In genomic region chr1:20717452-20718342, GRCh38 we compare ENCODE assay signal across 1 cellular context.
TF ChIP-seq lines count a peak whose summit lies in the region.

TSS of gene KIF17 (minus strand) at chr1:20718007. CDS start at chr1:20717706, 301 bp downstream.

TF ChIP-seq in WTC11, 78 proteins besides CTCF, POLR2A, EP300 and RAD21 (continued from another document and continues in another):
- TF ChIP-seq ZNF425 (CRISPR knock-in tag; conservative IDR thresholded peaks at IDR 0.05) (no peak), ZNF396 (CRISPR knock-in tag; IDR thresholded peaks at IDR 0.05; ENCODE audit: borderline replicate concordance) (peak; percentile 72; the same call in 1 of the 2 replicates), USF2 (CRISPR knock-in tag; IDR thresholded peaks at IDR 0.05) (no peak), PREB (CRISPR knock-in tag; IDR thresholded peaks at IDR 0.05; ENCODE audit: borderline replicate concordance) (no peak), ZBTB21 (CRISPR knock-in tag; IDR thresholded peaks at IDR 0.05; ENCODE audit: borderline replicate concordance) (peak; percentile 33; the same call in 1 of the 2 replicates), E2F1 (CRISPR knock-in tag; IDR thresholded peaks at IDR 0.05) (peak; percentile 80; the same call in 1 of the 2 replicates), NFE2L1 (CRISPR knock-in tag; IDR thresholded peaks at IDR 0.05) (no peak), RELA (CRISPR knock-in tag; IDR thresholded peaks at IDR 0.05; ENCODE audit: borderline replicate concordance) (0 out of 2 replicates have a peak, but pooled peaks have one; percentile 27), CBFB (CRISPR knock-in tag; IDR thresholded peaks at IDR 0.05; ENCODE audit: low read depth) (no peak), NFYB (CRISPR knock-in tag; conservative IDR thresholded peaks at IDR 0.05; ENCODE audit: low read depth) (no peak), OVOL2 (CRISPR knock-in tag; IDR thresholded peaks at IDR 0.05; ENCODE audit: borderline replicate concordance) (no peak), RORB (CRISPR knock-in tag; IDR thresholded peaks at IDR 0.05) (no peak), FOXP1 (CRISPR knock-in tag; IDR thresholded peaks at IDR 0.05; ENCODE audit: borderline replicate concordance) (peak; percentile 89; the same call in 1 of the 2 replicates), HMGXB4 (CRISPR knock-in tag; IDR thresholded peaks at IDR 0.05) (no peak; the same call in 1 of the 2 replicates), CREM (CRISPR knock-in tag; IDR thresholded peaks at IDR 0.05) (peak; percentile 58; the same call in 1 of the 2 replicates), E2F4 (CRISPR knock-in tag; IDR thresholded peaks at IDR 0.05; ENCODE audit: borderline replicate concordance, low read depth) (no peak; the same call in 1 of the 2 replicates), ATF3 (CRISPR knock-in tag; conservative IDR thresholded peaks at IDR 0.05) (no peak), NR3C1 (CRISPR knock-in tag; conservative IDR thresholded peaks at IDR 0.05; ENCODE audit: low read depth) (no peak), ELF4 (CRISPR knock-in tag; IDR thresholded peaks at IDR 0.05; ENCODE audit: low read depth) (no peak), GTF2I (CRISPR knock-in tag; conservative IDR thresholded peaks at IDR 0.05) (no peak), ATF2 (CRISPR knock-in tag; IDR thresholded peaks at IDR 0.05; ENCODE audit: borderline replicate concordance, low read depth) (no peak), TEAD1 (CRISPR knock-in tag; IDR thresholded peaks at IDR 0.05) (peak; percentile 73), IRF2 (CRISPR knock-in tag; IDR thresholded peaks at IDR 0.05; ENCODE audit: borderline replicate concordance, low read depth) (no peak), MXD4 (CRISPR knock-in tag; IDR thresholded peaks at IDR 0.05; ENCODE audit: borderline replicate concordance) (no peak), ETV6 (CRISPR knock-in tag; IDR thresholded peaks at IDR 0.05) (peak; percentile 88), ZNF281 (CRISPR knock-in tag; IDR thresholded peaks at IDR 0.05) (0 out of 2 replicates have a peak, but pooled peaks have one; percentile 61), ZNF121 (CRISPR knock-in tag; IDR thresholded peaks at IDR 0.05) (no peak), ERG (CRISPR knock-in tag; IDR thresholded peaks at IDR 0.05) (no peak; the same call in 1 of the 2 replicates), ZNF219 (CRISPR knock-in tag; IDR thresholded peaks at IDR 0.05; ENCODE audit: borderline replicate concordance) (0 out of 2 replicates have a peak, but pooled peaks have one; percentile 54), FOXJ3 (CRISPR knock-in tag; IDR thresholded peaks at IDR 0.05; ENCODE audit: borderline replicate concordance) (no peak), MLX (CRISPR knock-in tag; IDR thresholded peaks at IDR 0.05) (no peak), SMAD4 (CRISPR knock-in tag; IDR thresholded peaks at IDR 0.05) (0 out of 2 replicates have a peak, but pooled peaks have one; percentile 44), AR (CRISPR knock-in tag; IDR thresholded peaks at IDR 0.05) (no peak)
